Comparison of ENCODE assay signal across 25 cellular contexts in the genomic region with DNA sequence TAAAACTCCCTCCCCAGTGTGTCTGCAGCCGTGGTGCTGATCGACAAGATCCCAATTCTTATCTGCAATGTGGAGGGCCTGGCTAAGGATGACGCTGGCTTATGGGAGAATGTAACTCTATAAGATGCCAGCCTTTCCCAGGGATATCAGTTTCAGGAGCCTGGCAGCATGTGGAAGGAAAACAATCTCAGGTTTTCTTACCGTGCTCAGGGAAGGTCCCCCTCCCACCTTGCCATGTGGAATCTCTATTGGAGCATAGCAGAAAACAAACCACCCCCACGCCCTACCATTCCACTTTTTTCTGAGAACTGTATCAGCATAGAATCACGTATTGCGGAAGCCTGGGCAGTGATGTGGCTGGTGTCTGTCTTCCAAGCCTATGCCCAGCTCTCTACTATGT.
"Had no signal": no experiment of that assay in that cellular context is flagged by ENCODE, and none has a peak within 500 bp of the region (broad histone marks: within the 10 kb centered on the region; RNA-seq: fewer than 3 reads in every experiment).

No MANE protein-coding gene starts in this region.

- ATAC-seq: activated CD8-positive, alpha-beta memory T cell treated with anti-CD3 and anti-CD28 coated beads, Interleukin-2, amount 10 ng/mL, durations not matched to agents 7 days and 5 days; activated naive CD8-positive, alpha-beta T cell treated with anti-CD3 and anti-CD28 coated beads, Interleukin-2, amount 50 U/mL, for 24 hours had no signal

- H2AFZ ChIP-seq: PC-9 had no signal

- FAIRE-seq: RCC 7860 had no signal

- H3K4me2 ChIP-seq: PC-9 had no signal

- DNase-seq: activated CD4-positive, alpha-beta memory T cell treated with anti-CD3 and anti-CD28 coated beads, Interleukin-2, amount 10 ng/mL, durations not matched to agents 7 days and 5 days; activated CD4-positive, alpha-beta T cell treated with anti-CD3 and anti-CD28 coated beads for 1 hour; activated CD4-positive, alpha-beta T cell treated with anti-CD3 and anti-CD28 coated beads for 48 hours; activated CD4-positive, CD25-positive, alpha-beta regulatory T cell; activated CD8-positive, alpha-beta memory T cell treated with anti-CD3 and anti-CD28 coated beads for 24 hours; activated CD8-positive, alpha-beta memory T cell treated with anti-CD3 and anti-CD28 coated beads, Interleukin-2, amount 10 ng/mL, durations not matched to agents 7 days and 5 days; activated CD8-positive, alpha-beta memory T cell treated with anti-CD3 and anti-CD28 coated beads, Interleukin-2, amount 50 U/mL, for 48 hours; activated effector memory CD4-positive, alpha-beta T cell treated with Interleukin-2 at 50 U/mL for 16 hours; activated naive CD4-positive, alpha-beta T cell treated with anti-CD3 and anti-CD28 coated beads, Interleukin-2, amount 10 ng/mL, durations not matched to agents 7 days and 5 days; activated naive CD8-positive, alpha-beta T cell treated with anti-CD3 and anti-CD28 coated beads, Interleukin-2, amount 50 U/mL, for 24 hours; activated T-cell treated with anti-CD3 and anti-CD28 coated beads, Interleukin-2, amount 50 U/mL, for 48 hours; anterior cingulate cortex; central memory CD4-positive, alpha-beta T cell; NCI-H1092 treated with DMSO at 0.1 percent for 48 hours; NCI-H187 treated with DMSO at 0.1 percent for 48 hours; NCI-H2081; NCI-H345; NCI-H526; NCI-H748 treated with DMSO at 0.1 percent for 48 hours; PC-9; Right ventricle myocardium superior; SW 1271; T1000; WERI-Rb-1 had no signal

- H3K27ac ChIP-seq: PC-9, WERI-Rb-1 had no signal

- H3K4me3 ChIP-seq: PC-9 had no signal

- H3K36me3 ChIP-seq: WERI-Rb-1 had no signal
